Comparison of ENCODE assay signal across 15 cellular contexts in genomic region chr10:28300027-28300426, GRCh38. TPM values are rescaled to one million over a fixed set of nuclear protein-coding genes. Genes with fewer than 3 reads are reported as not detected.
DNase-seq lines count a peak whose midpoint lies in the region; TF ChIP-seq lines count a peak whose summit lies in the region.
"Had no signal": no experiment of that assay in that cellular context is flagged by ENCODE, and none has a peak within 500 bp of the region (broad histone marks: within the 10 kb centered on the region; RNA-seq: fewer than 3 reads in every experiment).

No MANE protein-coding gene starts in this region.

- H3K4me1 Mint-ChIP-seq in Calu3 (ENCODE audit: low read depth, unreplicated experiment) = peaks cover 11% of the 10 kb centered on the region

- H3K4me3 Mint-ChIP-seq in Calu3 (ENCODE audit: low read depth, unreplicated experiment) = no peak overlapping the region
- H3K4me3 Mint-ChIP-seq: activated T-helper 1 cell treated with anti-CD3 and anti-CD28 coated beads, Interleukin-12 subunit alpha, Interleukin-12 subunit beta, Interleukin-2, Interleukin-4 antibody, amounts not matched to agents 30 ng/mL and 10 ng/mL and 1 ng/mL, durations not matched to agents 14 hours and 24 hours and 36 hours had no signal

- intact Hi-C loops in Calu3 (cut with micrococcal nuclease; ENCODE audit: unreplicated experiment) = no loop called here
- intact Hi-C loops in posterior vena cava (cut with DNase I) = loop anchor here in 1 of 2 donors (5.0 kb wide), 2 partner anchors 48 to 82 kb away; no protein-coding TSS in a partner anchor

- no peaks in the 10 kb centered on the region for H3F3A ChIP-seq in OCI-LY1 (ENCODE audit: insufficient read depth, low read length)

- CTCF ChIA-PET in Calu3 (lab: Charles Lee) = interaction anchor here (0.5 kb wide), 1 partner anchor 41 kb away, joined by 7 read pairs; no protein-coding TSS in a partner anchor

- no peaks in the 10 kb centered on the region for H3K79me2 ChIP-seq in OCI-LY1 (ENCODE audit: insufficient read depth, low read length)

- H3K9me3 Mint-ChIP-seq in Calu3 (ENCODE audit: low read depth, unreplicated experiment) = no peaks in the 10 kb centered on the region
- H3K9me3 Mint-ChIP-seq: activated T-helper 1 cell treated with anti-CD3 and anti-CD28 coated beads, Interleukin-12 subunit alpha, Interleukin-12 subunit beta, Interleukin-2, Interleukin-4 antibody, amounts not matched to agents 30 ng/mL and 10 ng/mL and 1 ng/mL, durations not matched to agents 14 hours and 24 hours and 36 hours; CD14-positive monocyte had no signal

- H3K27ac Mint-ChIP-seq in Calu3 (ENCODE audit: unreplicated experiment) = no peak overlapping the region
- H3K27ac Mint-ChIP-seq: activated T-helper 1 cell treated with anti-CD3 and anti-CD28 coated beads, Interleukin-12 subunit alpha, Interleukin-12 subunit beta, Interleukin-2, Interleukin-4 antibody, amounts not matched to agents 30 ng/mL and 10 ng/mL and 1 ng/mL, durations not matched to agents 14 hours and 24 hours and 36 hours; CD14-positive monocyte had no signal

- H3K27ac ChIP-seq in OCI-LY1 (ENCODE audit: low read depth, low read length, poor library complexity, severe bottlenecking) = no peak overlapping the region
- H3K27ac ChIP-seq: cardiac muscle cell, epithelial cell of prostate had no signal

- H3K4me1 ChIP-seq in OCI-LY1 (ENCODE audit: insufficient read depth, low read length, severe bottlenecking) = no peaks in the 10 kb centered on the region

- no peak overlapping the region for H2AFZ ChIP-seq in OCI-LY1 (ENCODE audit: low read length)

- no peaks in the 10 kb centered on the region for H3K36me3 ChIP-seq in OCI-LY1 (ENCODE audit: insufficient read depth, low read length)
- H3K36me3 ChIP-seq: cardiac muscle cell had no signal

- H3K4me2 ChIP-seq in OCI-LY1 (ENCODE audit: low read length) = no peak overlapping the region

- H4K20me1 ChIP-seq in OCI-LY1 (ENCODE audit: insufficient read depth, low read length) = no peaks in the 10 kb centered on the region

- no peak overlapping the region for H3K4me3 ChIP-seq in OCI-LY1 (ENCODE audit: low read depth, low read length, poor library complexity, severe bottlenecking)
- H3K4me3 ChIP-seq: cardiac muscle cell had no signal

- H3K9me2 ChIP-seq in OCI-LY1 (ENCODE audit: low read depth, low read length) = no peaks in the 10 kb centered on the region

- H3K27me3 Mint-ChIP-seq in Calu3 (ENCODE audit: unreplicated experiment) = peaks cover 19% of the 10 kb centered on the region

- H3K27me3 ChIP-seq in OCI-LY1 (ENCODE audit: insufficient read depth, low read length) = no peaks in the 10 kb centered on the region
- H3K27me3 ChIP-seq: cardiac muscle cell had no signal

- no peak overlapping the region for H3K9ac ChIP-seq in OCI-LY1 (ENCODE audit: low read length)

- TF ChIP-seq CTCF in OCI-LY1 (IDR thresholded peaks at IDR 0.05; ENCODE audit: low read length) (peak; percentile 20; the same call in 1 of the 2 replicates), Calu3 (IDR thresholded peaks at IDR 0.05; ENCODE audit: unreplicated experiment) (no peak)

- BruUV-seq in Calu3 (replicated peaks; lab: Mats Ljungman, UMichigan) = no TSS peak

- H3K36me3 Mint-ChIP-seq in Calu3 (ENCODE audit: insufficient read depth, unreplicated experiment) = peaks cover 8% of the 10 kb centered on the region

- peak in 5 of 6 experiments; percentile 15 to 61 (median 45) for DNase-seq in stimulated activated naive CD4-positive, alpha-beta T cell (lab: John Stamatoyannopoulos, UW)
- no peak for DNase-seq in stimulated activated naive CD4-positive, alpha-beta T cell treated with Interleukin-2 at 50 U/mL for 16 hours (lab: John Stamatoyannopoulos, UW)
- DNase-seq in dermis blood vessel endothelial cell = peak; percentile 4
- no peak for DNase-seq in Calu3
- DNase-seq in C1 segment of cervical spinal cord (lab: John Stamatoyannopoulos, UW) = no peak
- no peak for DNase-seq in NCI-H1092 treated with DMSO at 0.1 percent for 48 hours (lab: John Stamatoyannopoulos, UW)
- DNase-seq in posterior vena cava (ENCODE audit: low spot score) = no peak
- DNase-seq: mesenchymal stem cell, NCI-H1105, NCI-H345 had no signal

- H3K9me3 ChIP-seq in OCI-LY1 (ENCODE audit: low read length) = no peaks in the 10 kb centered on the region

RNA-seq across cellular contexts. Expression of gene MPP7, which starts 2.8 kb away (rescaled TPM):
- total RNA-seq in dermis blood vessel endothelial cell = 6.8 and 16.3 TPM in 2 replicates
- total RNA-seq in Calu3 (2022) = 4.6 and 6.6 TPM in 2 replicates
- 10 to 100 TPM; 37.1 to 58.6 TPM for total RNA-seq in posterior vena cava

Comparison
In these comparisons a context has a peak if more than half of its experiments do, and no peak if none do; other contexts are left out.
1. DNase-seq: peak in stimulated activated naive CD4-positive, alpha-beta T cell (5 of 6) and dermis blood vessel endothelial cell (single experiment); none in stimulated activated naive CD4-positive, alpha-beta T cell treated with Interleukin-2 at 50 U/mL for 16 hours (single experiment), Calu3 (single experiment), C1 segment of cervical spinal cord (0 of 14), NCI-H1092 treated with DMSO at 0.1 percent for 48 hours (single experiment) and posterior vena cava (single experiment).